In the genomic region with DNA sequence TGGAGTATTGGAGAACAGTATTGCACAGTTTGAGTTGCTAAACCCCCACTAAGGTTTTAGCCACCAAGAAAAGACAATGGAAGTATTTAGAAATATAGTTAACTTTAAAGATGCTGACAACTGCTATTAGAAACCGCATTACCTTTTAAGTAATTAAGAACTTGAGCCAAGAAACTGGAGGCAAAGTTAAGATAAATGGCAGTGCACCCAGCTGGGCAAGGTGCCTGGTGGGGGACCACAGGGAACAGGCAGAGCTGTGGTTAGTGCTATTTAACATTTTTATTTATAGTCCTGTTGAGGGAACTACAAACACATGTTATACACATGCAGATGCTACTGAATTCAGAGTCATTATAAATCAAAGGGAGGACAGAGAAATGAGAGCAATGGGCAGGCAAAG, we compare ENCODE assay signal across 19 cellular contexts.
"Had no signal": no experiment of that assay in that cellular context is flagged by ENCODE, and none has a peak within 500 bp of the region (broad histone marks: within the 10 kb centered on the region; RNA-seq: fewer than 3 reads in every experiment).

No MANE protein-coding gene starts in this region.

- DNase-seq: esophagus squamous epithelium; foreskin fibroblast; glutamatergic neuron; islet precursor cell; mammary epithelial cell; mucosa of descending colon; naive thymus-derived CD8-positive, alpha-beta T cell; ovary; right cardiac atrium; small intestine; stimulated activated CD4-positive, alpha-beta T cell treated with anti-CD3 and anti-CD28 coated beads, Interleukin-12 subunit alpha, Interleukin-12 subunit beta, amount 100 ng/mL, for 4 hours; stomach; substantia nigra; transverse colon had no signal

- H3K4me3 Mint-ChIP-seq: dendritic cell treated with granulocyte-macrophage colony-stimulating factor and Interleukin-4, amounts not matched to agents 40 ng/mL and 50 ng/mL, for 4 days; naive thymus-derived CD8-positive, alpha-beta T cell had no signal

- H3K36me3 ChIP-seq: esophagus squamous epithelium, gastroesophageal sphincter, ovary, stomach, thoracic aorta, transverse colon had no signal

- H3K4me1 ChIP-seq: esophagus squamous epithelium, gastroesophageal sphincter, stomach, transverse colon had no signal

- H3K36me3 Mint-ChIP-seq: naive thymus-derived CD8-positive, alpha-beta T cell had no signal

- ATAC-seq: gastroesophageal sphincter; left lobe of liver; mucosa of descending colon; naive thymus-derived CD8-positive, alpha-beta T cell; right cardiac atrium had no signal

- H3K27ac Mint-ChIP-seq: naive thymus-derived CD8-positive, alpha-beta T cell; progenitor cell of endocrine pancreas had no signal

- H3K27me3 ChIP-seq: esophagus squamous epithelium, gastroesophageal sphincter, ovary, stomach, transverse colon had no signal

- H3K4me3 ChIP-seq: esophagus squamous epithelium, gastroesophageal sphincter, mucosa of descending colon, ovary, stomach, thoracic aorta, transverse colon had no signal

- H3K27ac ChIP-seq: esophagus squamous epithelium, gastroesophageal sphincter, ovary, stomach, thoracic aorta, transverse colon had no signal

- H3K9me3 ChIP-seq: esophagus squamous epithelium, gastroesophageal sphincter, mucosa of descending colon, ovary, stomach, thoracic aorta, transverse colon had no signal

- H3K27me3 Mint-ChIP-seq: naive thymus-derived CD8-positive, alpha-beta T cell; progenitor cell of endocrine pancreas had no signal
